ENCODE assay signal across 9 cellular contexts in genomic region chrX:17601816-17602215, GRCh38.
"Had no signal": no experiment of that assay in that cellular context is flagged by ENCODE, and none has a peak within 500 bp of the region (broad histone marks: within the 10 kb centered on the region; RNA-seq: fewer than 3 reads in every experiment).

No MANE protein-coding gene starts in this region.

- DNase-seq: activated naive CD4-positive, alpha-beta T cell treated with anti-CD3 and anti-CD28 coated beads, Interleukin-2, amount 50 U/mL, for 16 hours; adrenal gland; brain microvascular endothelial cell; dermis blood vessel endothelial cell; foreskin fibroblast; posterior cingulate gyrus had no signal

- H3K9me3 ChIP-seq: adrenal gland, tibial nerve had no signal

- H3K4me3 ChIP-seq: adrenal gland, skin epidermis, tibial nerve had no signal

- ATAC-seq: activated CD4-positive, CD25-positive, alpha-beta regulatory T cell treated with anti-CD3 and anti-CD28 coated beads, Interleukin-2, amount 50 U/mL, for 24 hours had no signal

- H3K27ac ChIP-seq: adrenal gland, brain microvascular endothelial cell, skin epidermis had no signal

- H3K36me3 ChIP-seq: adrenal gland, brain microvascular endothelial cell, tibial nerve had no signal

- H3K27me3 ChIP-seq: adrenal gland, brain microvascular endothelial cell, tibial nerve had no signal
